ENCODE assay signal across 1 cellular context in the genomic region with DNA sequence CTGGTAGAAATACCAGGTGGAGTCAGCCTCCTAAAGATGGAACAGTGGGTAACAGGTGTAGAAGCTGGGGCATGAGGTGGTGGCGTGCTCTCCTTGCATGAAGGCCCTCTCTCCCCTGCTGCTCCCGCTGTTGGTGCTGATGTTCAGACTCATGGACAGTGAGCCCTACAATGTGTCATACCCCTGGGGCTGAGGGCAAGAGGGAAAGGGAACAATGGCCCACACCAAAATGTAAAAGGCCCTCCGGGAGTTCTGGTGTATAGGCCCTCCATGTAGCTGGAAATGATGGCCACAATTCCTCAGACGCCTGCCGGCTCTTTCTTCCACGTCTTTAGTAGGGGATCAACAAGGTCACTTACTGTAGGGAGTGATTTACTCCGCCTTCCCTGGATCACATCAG.
TF ChIP-seq lines count a peak whose summit lies in the region.

No MANE protein-coding gene starts in this region.

TF ChIP-seq in IMR-90, 13 proteins besides CTCF, POLR2A, EP300 and RAD21 (continued from another document):
- TF ChIP-seq, protein P1, sequence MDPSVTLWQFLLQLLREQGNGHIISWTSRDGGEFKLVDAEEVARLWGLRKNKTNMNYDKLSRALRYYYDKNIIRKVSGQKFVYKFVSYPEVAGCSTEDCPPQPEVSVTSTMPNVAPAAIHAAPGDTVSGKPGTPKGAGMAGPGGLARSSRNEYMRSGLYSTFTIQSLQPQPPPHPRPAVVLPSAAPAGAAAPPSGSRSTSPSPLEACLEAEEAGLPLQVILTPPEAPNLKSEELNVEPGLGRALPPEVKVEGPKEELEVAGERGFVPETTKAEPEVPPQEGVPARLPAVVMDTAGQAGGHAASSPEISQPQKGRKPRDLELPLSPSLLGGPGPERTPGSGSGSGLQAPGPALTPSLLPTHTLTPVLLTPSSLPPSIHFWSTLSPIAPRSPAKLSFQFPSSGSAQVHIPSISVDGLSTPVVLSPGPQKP (IDR thresholded peaks at IDR 0.05; ENCODE audit: borderline replicate concordance, low read depth, low read length) = no peak
- no peak for TF ChIP-seq RCOR1 (IDR thresholded peaks at IDR 0.05; ENCODE audit: insufficient replicate concordance, low read length)
- no peak for TF ChIP-seq FOS (IDR thresholded peaks at IDR 0.05; ENCODE audit: low read depth, low read length)
- no peak for TF ChIP-seq CEBPB (IDR thresholded peaks at IDR 0.05; ENCODE audit: low read depth, low read length)
- TF ChIP-seq MAZ (IDR thresholded peaks at IDR 0.05; ENCODE audit: borderline replicate concordance, low read depth, low read length) = no peak
- TF ChIP-seq NFE2L2 (IDR thresholded peaks at IDR 0.05; ENCODE audit: low read depth, low read length) = no peak
- TF ChIP-seq RFX5 (IDR thresholded peaks at IDR 0.05; ENCODE audit: low read depth, low read length) = no peak
- TF ChIP-seq CHD1 (IDR thresholded peaks at IDR 0.05; ENCODE audit: low read depth, low read length) = no peak
